8 cellular contexts compared by ENCODE assay signal in the genomic region with DNA sequence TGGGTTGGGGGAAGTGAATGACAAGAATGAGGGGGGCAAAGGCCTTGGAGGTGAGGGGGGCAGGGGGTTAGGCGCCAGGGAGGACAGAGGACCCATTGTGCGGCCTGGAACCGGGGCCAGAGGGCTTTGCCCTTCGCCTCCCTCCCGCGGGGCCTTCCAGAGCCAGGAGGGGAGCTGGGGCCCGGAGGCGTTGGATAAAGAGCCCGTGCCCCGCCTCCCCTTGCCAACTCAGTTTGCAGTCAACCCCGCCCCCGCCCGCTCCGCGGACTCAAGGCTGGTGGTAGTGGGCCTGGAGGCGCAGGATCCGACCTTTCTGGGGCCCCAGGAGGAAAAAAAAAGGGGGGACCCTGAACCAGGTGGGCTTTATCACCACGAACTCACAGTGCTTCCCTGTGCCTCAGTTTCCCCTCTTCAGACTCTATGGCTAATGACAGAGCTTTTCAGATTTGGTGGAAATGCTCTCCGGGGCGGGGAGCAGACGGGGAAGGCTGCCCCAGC. TPM values are rescaled to one million over a fixed set of nuclear protein-coding genes. Genes with fewer than 3 reads are reported as not detected.
DNase-seq lines count a peak whose midpoint lies in the region; ATAC-seq and TF ChIP-seq lines count a peak whose summit lies in the region.

No MANE protein-coding gene starts in this region.

- intact Hi-C loops in lower lobe of right lung (cut with DNase I): no loop called here

- TF ChIP-seq CTCF in cardiac fibroblast (IDR thresholded peaks at IDR 0.05; ENCODE audit: low read depth, low read length): no peak
- no peak for TF ChIP-seq CTCF in lower lobe of right lung (IDR thresholded peaks at IDR 0.05)
- TF ChIP-seq CTCF in thoracic aorta (IDR thresholded peaks at IDR 0.05): no peak
- no peak for TF ChIP-seq CTCF in GM10266 (IDR thresholded peaks at IDR 0.05; ENCODE audit: control insufficient read depth, insufficient read depth, low read depth, missing control alignments)

- H3K36me3 ChIP-seq in lower lobe of right lung (no peaks in the 10 kb centered on the region), thoracic aorta (no peaks in the 10 kb centered on the region)

- peak overlapping the region; percentile 65 to 88 for H3K4me3 ChIP-seq in cardiac fibroblast (replicated peaks in 1 of 2; ENCODE audit: low read depth in 2 of 2, low read length in 2 of 2)
- peak overlapping the region; percentile 70 for H3K4me3 ChIP-seq in lower lobe of right lung
- H3K4me3 ChIP-seq in thoracic aorta: peak overlapping the region; percentile 80

- H3K27me3 ChIP-seq in lower lobe of right lung (ENCODE audit: low read depth): no peaks in the 10 kb centered on the region
- no peaks in the 10 kb centered on the region for H3K27me3 ChIP-seq in thoracic aorta (replicated peaks; ENCODE audit: insufficient read depth)

- DNase-seq in stimulated activated CD4-positive, alpha-beta T cell treated with anti-CD3 and anti-CD28 coated beads, Interleukin-12 subunit alpha, Interleukin-12 subunit beta, amount 100 ng/mL, for 4 hours: peak; percentile 35
- no peak for DNase-seq in stimulated activated CD4-positive, alpha-beta T cell treated with anti-CD3 and anti-CD28 coated beads, Interleukin-1b, Interleukin-23, amount 100 ng/mL, for 48 hours
- DNase-seq in cardiac fibroblast (ENCODE audit: low read depth in 2 of 2) (peak; percentile 47 to 77), lower lobe of right lung (no peak), thoracic aorta (ENCODE audit: low spot score) (no peak), SW 1271 (lab: John Stamatoyannopoulos, UW) (no peak), GM10266 (ENCODE audit: extremely low spot score) (no peak)
- no peak for DNase-seq in activated CD4-positive, CD25-positive, alpha-beta regulatory T cell (lab: John Stamatoyannopoulos, UW)

- no peaks in the 10 kb centered on the region for H3K9me3 ChIP-seq in lower lobe of right lung
- H3K9me3 ChIP-seq in thoracic aorta: no peaks in the 10 kb centered on the region

- no peak for ATAC-seq in lower lobe of right lung
- ATAC-seq in thoracic aorta (ENCODE audit: insufficient number of reproducible peaks, low FRiP score, low read depth): no peak

- peaks cover 38% of the 10 kb centered on the region for H3K4me1 ChIP-seq in lower lobe of right lung
- peaks cover 13 to 37% of the 10 kb centered on the region in 2 donors for H3K4me1 ChIP-seq in thoracic aorta (ENCODE audit: control insufficient read depth in 1 of 2, low read depth in 2 of 2)

- H3K27ac ChIP-seq in lower lobe of right lung: peak overlapping the region; percentile 81
- H3K27ac ChIP-seq in thoracic aorta: peak overlapping the region in 1 of 2 donors; percentile 89

RNA-seq across cellular contexts. Expression of gene SPHK1, which starts 2.1 kb away (rescaled TPM):
- total RNA-seq in lower lobe of right lung (8.2 TPM), thoracic aorta (10 to 100 TPM; 46.8 to 47.4 TPM)

RNA-seq across cellular contexts. Expression of gene PRPSAP1, which starts 28.6 kb away (rescaled TPM):
- total RNA-seq in lower lobe of right lung (70.4 TPM), thoracic aorta (10 to 100 TPM; 57.8 to 83.9 TPM)

Comparison
In these comparisons a context has a peak if more than half of its experiments do, and no peak if none do; other contexts are left out.
1. DNase-seq: peak in stimulated activated CD4-positive, alpha-beta T cell treated with anti-CD3 and anti-CD28 coated beads, Interleukin-12 subunit alpha, Interleukin-12 subunit beta, amount 100 ng/mL, for 4 hours (single experiment) and cardiac fibroblast (2 of 2); none in stimulated activated CD4-positive, alpha-beta T cell treated with anti-CD3 and anti-CD28 coated beads, Interleukin-1b, Interleukin-23, amount 100 ng/mL, for 48 hours (single experiment), lower lobe of right lung (single experiment), thoracic aorta (single experiment), SW 1271 (0 of 2), activated CD4-positive, CD25-positive, alpha-beta regulatory T cell (0 of 4) and GM10266 (single experiment).
2. Peak in every context shown above with its lines, with median percentiles within 50 percentile points of each other: H3K4me3 ChIP-seq.